Comparison of ENCODE assay signal across 17 cellular contexts in genomic region chr12:31444801-31445200, GRCh38.
"Had no signal": no experiment of that assay in that cellular context is flagged by ENCODE, and none has a peak within 500 bp of the region (broad histone marks: within the 10 kb centered on the region; RNA-seq: fewer than 3 reads in every experiment).

No MANE protein-coding gene starts in this region.

- H3K4me2 ChIP-seq: smooth muscle cell had no signal

- DNase-seq: effector CD4-positive, alpha-beta T cell; endodermal cell; erythroblast; foreskin keratinocyte; left colon; mammary epithelial cell; mucosa of descending colon; naive thymus-derived CD8-positive, alpha-beta T cell; posterior cingulate gyrus; stimulated activated CD4-positive, alpha-beta T cell treated with anti-CD3 and anti-CD28 coated beads, Interleukin-2, amount 100 ng/mL, for 48 hours; stimulated activated CD8-positive, alpha-beta memory T cell treated with anti-CD3 and anti-CD28 coated beads, Interleukin-4, amount 100 ng/mL, for 48 hours; stimulated activated naive CD8-positive, alpha-beta T cell treated with anti-CD3 and anti-CD28 coated beads, Interleukin-15, Interleukin-2, amounts not matched to agents 100 U/mL and 50 U/mL, for 24 hours; thyroid gland had no signal

- H3K9me3 ChIP-seq: mucosa of descending colon, right atrium auricular region, suprapubic skin, thyroid gland had no signal

- H3K4me1 ChIP-seq: foreskin keratinocyte, right atrium auricular region, suprapubic skin, thyroid gland had no signal

- H3K36me3 ChIP-seq: suprapubic skin, thyroid gland had no signal

- H3K27ac ChIP-seq: coronary artery, foreskin keratinocyte, right atrium auricular region, suprapubic skin, thyroid gland had no signal

- H3K27me3 ChIP-seq: foreskin keratinocyte, right atrium auricular region, suprapubic skin, thyroid gland had no signal

- H3K4me3 ChIP-seq: coronary artery, mucosa of descending colon, right atrium auricular region, smooth muscle cell, suprapubic skin, thyroid gland had no signal
